21 cellular contexts compared by ENCODE assay signal in genomic region chr2:156630579-156631337, GRCh38.
"Had no signal": no experiment of that assay in that cellular context is flagged by ENCODE, and none has a peak within 500 bp of the region (broad histone marks: within the 10 kb centered on the region; RNA-seq: fewer than 3 reads in every experiment).

No MANE protein-coding gene starts in this region.

- H3K4me1 ChIP-seq: ascending aorta, esophagus muscularis mucosa, heart right ventricle, pancreas had no signal

- H3K9me3 Mint-ChIP-seq: immature natural killer cell; stimulated activated effector memory CD8-positive, alpha-beta T cell treated with anti-CD3 and anti-CD28 coated beads, Interleukin-12 subunit alpha, Interleukin-12 subunit beta, amount 100 ng/mL, for 72 hours; T-helper 1 cell treated with Interleukin-12 subunit alpha and Interleukin-12 subunit beta and Interleukin-4 antibody, amounts not matched to agents 30 μg/mL and 1 μg/mL, for 36 hours; type B pancreatic cell had no signal

- H3K27ac Mint-ChIP-seq: immature natural killer cell; naive thymus-derived CD8-positive, alpha-beta T cell; stimulated activated effector memory CD8-positive, alpha-beta T cell treated with anti-CD3 and anti-CD28 coated beads, Interleukin-12 subunit alpha, Interleukin-12 subunit beta, amount 100 ng/mL, for 72 hours; T-helper 1 cell treated with Interleukin-12 subunit alpha and Interleukin-12 subunit beta and Interleukin-4 antibody, amounts not matched to agents 30 μg/mL and 1 μg/mL, for 36 hours; type B pancreatic cell had no signal

- DNase-seq: activated CD4-positive, alpha-beta T cell treated with anti-CD3 and anti-CD28 coated beads, Interleukin-2, amount 50 U/mL, for 1 hour; activated CD4-positive, CD25-positive, alpha-beta regulatory T cell treated with anti-CD3 and anti-CD28 coated beads, Interleukin-2, amount 50 U/mL, for 72 hours; activated CD8-positive, alpha-beta memory T cell treated with anti-CD3 and anti-CD28 coated beads, Interleukin-2, amount 50 U/mL, for 4 hours; activated effector memory CD4-positive, alpha-beta T cell treated with anti-CD3 and anti-CD28 coated beads, Interleukin-2, amount 50 U/mL, for 16 hours; activated naive CD4-positive, alpha-beta T cell treated with anti-CD3 and anti-CD28 coated beads, Interleukin-2, amount 50 U/mL, for 16 hours; activated T-cell treated with anti-CD3 and anti-CD28 coated beads, Interleukin-2, amount 50 U/mL, for 48 hours; effector CD4-positive, alpha-beta T cell; heart right ventricle; immature natural killer cell; naive thymus-derived CD8-positive, alpha-beta T cell; pancreas; stimulated activated CD4-positive, alpha-beta T cell treated with anti-CD3 and anti-CD28 coated beads, Interleukin-4, amount 100 ng/mL, for 24 hours; testis had no signal

- H3K9me3 ChIP-seq: ascending aorta, esophagus muscularis mucosa, heart right ventricle, neutrophil, pancreas, testis had no signal

- H3K4me1 Mint-ChIP-seq: immature natural killer cell; stimulated activated effector memory CD8-positive, alpha-beta T cell treated with anti-CD3 and anti-CD28 coated beads, Interleukin-12 subunit alpha, Interleukin-12 subunit beta, amount 100 ng/mL, for 72 hours had no signal

- H3K27ac ChIP-seq: ascending aorta, coronary artery, esophagus muscularis mucosa, heart right ventricle, neutrophil, pancreas, testis had no signal

- H3K36me3 ChIP-seq: ascending aorta, esophagus muscularis mucosa, heart right ventricle, neutrophil, pancreas had no signal

- H3K27me3 ChIP-seq: ascending aorta, esophagus muscularis mucosa, pancreas, testis had no signal

- H3K4me3 Mint-ChIP-seq: immature natural killer cell; naive thymus-derived CD8-positive, alpha-beta T cell; stimulated activated effector memory CD8-positive, alpha-beta T cell treated with anti-CD3 and anti-CD28 coated beads, Interleukin-12 subunit alpha, Interleukin-12 subunit beta, amount 100 ng/mL, for 72 hours; T-helper 1 cell treated with Interleukin-12 subunit alpha and Interleukin-12 subunit beta and Interleukin-4 antibody, amounts not matched to agents 30 μg/mL and 1 μg/mL, for 36 hours; type B pancreatic cell had no signal

- H3K4me3 ChIP-seq: ascending aorta, coronary artery, esophagus muscularis mucosa, heart right ventricle, pancreas, smooth muscle cell, testis had no signal

- H3K36me3 Mint-ChIP-seq: immature natural killer cell; naive thymus-derived CD8-positive, alpha-beta T cell; stimulated activated effector memory CD8-positive, alpha-beta T cell treated with anti-CD3 and anti-CD28 coated beads, Interleukin-12 subunit alpha, Interleukin-12 subunit beta, amount 100 ng/mL, for 72 hours; type B pancreatic cell had no signal

- H3K4me2 ChIP-seq: smooth muscle cell had no signal
